ENCODE assay signal across 9 cellular contexts in the genomic region with DNA sequence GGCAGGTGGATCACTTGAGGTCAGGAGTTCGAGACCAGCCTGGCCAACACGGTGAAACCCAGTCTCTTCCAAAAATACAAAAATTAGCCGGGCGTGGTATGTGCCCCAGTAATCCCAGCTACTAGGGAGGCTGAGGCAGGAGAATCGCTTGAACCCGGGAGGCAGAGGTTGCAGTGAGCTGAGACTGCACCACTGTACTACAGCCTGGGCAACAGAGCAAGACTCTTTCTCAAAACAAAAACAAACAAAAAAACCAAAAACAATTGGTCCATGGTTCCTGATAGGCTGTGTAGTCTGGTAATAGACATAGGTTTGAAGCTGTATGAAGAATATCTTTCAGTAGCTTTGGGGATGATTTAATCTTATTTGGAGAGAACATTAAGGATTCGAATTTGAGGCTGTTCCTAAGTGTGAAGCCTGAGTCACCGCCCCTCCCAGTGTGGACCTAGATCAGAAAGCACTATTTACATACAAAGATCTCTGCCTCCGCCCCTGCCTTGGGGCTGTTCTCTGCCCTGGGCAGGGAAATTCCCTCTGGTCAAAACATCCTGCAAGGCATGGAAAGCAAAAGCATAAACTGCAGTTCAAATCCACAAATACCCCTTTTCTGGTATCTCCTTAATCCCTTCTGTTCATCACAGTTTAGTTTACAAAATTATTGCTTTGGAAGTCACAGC. TPM values are rescaled to one million over a fixed set of nuclear protein-coding genes. Genes with fewer than 3 reads are reported as not detected.
DNase-seq lines count a peak whose midpoint lies in the region; ATAC-seq and TF ChIP-seq lines count a peak whose summit lies in the region.
"Had no signal": no experiment of that assay in that cellular context is flagged by ENCODE, and none has a peak within 500 bp of the region (broad histone marks: within the 10 kb centered on the region; RNA-seq: fewer than 3 reads in every experiment).

No MANE protein-coding gene starts in this region.

- H3K27ac ChIP-seq in OCI-LY1 (ENCODE audit: low read depth, low read length, poor library complexity, severe bottlenecking) = peak overlapping the region; percentile 97

- no peaks in the 10 kb centered on the region for H3K36me3 ChIP-seq in OCI-LY1 (ENCODE audit: insufficient read depth, low read length)

- no peaks in the 10 kb centered on the region for H3K27me3 ChIP-seq in OCI-LY1 (ENCODE audit: insufficient read depth, low read length)

- peaks cover 5% of the 10 kb centered on the region for H3K27me3 Mint-ChIP-seq in progenitor cell of endocrine pancreas

- no peaks in the 10 kb centered on the region for H4K20me1 ChIP-seq in OCI-LY1 (ENCODE audit: insufficient read depth, low read length)

- H3K9ac ChIP-seq in OCI-LY1 (ENCODE audit: low read length) = peak overlapping the region; percentile 35; the same call in 1 of the 2 replicates

- peak overlapping the region; percentile 12 for H3K4me3 ChIP-seq in OCI-LY1 (ENCODE audit: low read depth, low read length, poor library complexity, severe bottlenecking)

- H3K36me3 Mint-ChIP-seq in progenitor cell of endocrine pancreas (ENCODE audit: insufficient read depth) = no peaks in the 10 kb centered on the region

- H2AFZ ChIP-seq in OCI-LY1 (ENCODE audit: low read length) = no peak overlapping the region

- ATAC-seq in GM18873 (IDR thresholded peaks at IDR 0.05; ENCODE audit: low FRiP score, unreplicated experiment) = peak; percentile 98
- peak; percentile 97 for ATAC-seq in HG02571 (IDR thresholded peaks at IDR 0.05; ENCODE audit: unreplicated experiment)

- no peak for TF ChIP-seq CTCF in OCI-LY1 (IDR thresholded peaks at IDR 0.05; ENCODE audit: low read length)
- no peak for TF ChIP-seq CTCF in progenitor cell of endocrine pancreas (IDR thresholded peaks at IDR 0.05; ENCODE audit: unreplicated experiment)

- peak overlapping the region; percentile 45 for H3K4me2 ChIP-seq in OCI-LY1 (ENCODE audit: low read length)

- H3K4me1 ChIP-seq in OCI-LY1 (ENCODE audit: insufficient read depth, low read length, severe bottlenecking) = peaks cover 61% of the 10 kb centered on the region

- no peaks in the 10 kb centered on the region for H3K4me1 Mint-ChIP-seq in progenitor cell of endocrine pancreas (ENCODE audit: low read depth)
- H3K4me1 Mint-ChIP-seq: nephron had no signal

- peaks cover 11% of the 10 kb centered on the region for H3F3A ChIP-seq in OCI-LY1 (ENCODE audit: insufficient read depth, low read length)

- H3K9me3 ChIP-seq in OCI-LY1 (ENCODE audit: low read length) = no peaks in the 10 kb centered on the region

- H3K79me2 ChIP-seq in OCI-LY1 (ENCODE audit: insufficient read depth, low read length) = no peaks in the 10 kb centered on the region

- H3K27ac Mint-ChIP-seq in progenitor cell of endocrine pancreas = no peak overlapping the region
- H3K27ac Mint-ChIP-seq: nephron had no signal

- no peaks in the 10 kb centered on the region for H3K9me3 Mint-ChIP-seq in progenitor cell of endocrine pancreas (ENCODE audit: low read depth)
- H3K9me3 Mint-ChIP-seq: nephron had no signal

- H3K9me2 ChIP-seq in OCI-LY1 (ENCODE audit: low read depth, low read length) = no peaks in the 10 kb centered on the region

- peak; percentile 26 for DNase-seq in fibroblast of the conjunctiva (ENCODE audit: low read depth)
- DNase-seq in ureter (ENCODE audit: low spot score) = peak; percentile 58
- DNase-seq in progenitor cell of endocrine pancreas (ENCODE audit: low spot score, unreplicated experiment) = no peak
- DNase-seq in middle frontal gyrus (ENCODE audit: extremely low spot score, low spot score) = no peak
- DNase-seq in DMS79 (lab: John Stamatoyannopoulos, UW) = no peak

- H3K4me3 Mint-ChIP-seq in progenitor cell of endocrine pancreas (ENCODE audit: low read depth) = no peak overlapping the region
- H3K4me3 Mint-ChIP-seq: nephron had no signal

RNA-seq across cellular contexts. Expression of a gene that starts 52.8 kb away (rescaled TPM):
- total RNA-seq in ureter = 4.9 TPM
- total RNA-seq in progenitor cell of endocrine pancreas = 4.6 and 4.9 TPM in 2 replicates

Comparison
In these comparisons a context has a peak if more than half of its experiments do, and no peak if none do; other contexts are left out.
1. DNase-seq: peak in fibroblast of the conjunctiva (single experiment) and ureter (single experiment); none in progenitor cell of endocrine pancreas (single experiment), middle frontal gyrus (single experiment) and DMS79 (single experiment).